1 cellular context compared by ENCODE assay signal in genomic region chr16:10942352-10943297, GRCh38.
TF ChIP-seq lines count a peak whose summit lies in the region.

DEXI (minus strand) TSS chr16:10942468; CDS start chr16:10942005, 463 bp downstream.

TF ChIP-seq in HepG2, 621 proteins besides CTCF, POLR2A, EP300 and RAD21 (continued from another document and continues in another):
- TF ChIP-seq, protein P1, sequence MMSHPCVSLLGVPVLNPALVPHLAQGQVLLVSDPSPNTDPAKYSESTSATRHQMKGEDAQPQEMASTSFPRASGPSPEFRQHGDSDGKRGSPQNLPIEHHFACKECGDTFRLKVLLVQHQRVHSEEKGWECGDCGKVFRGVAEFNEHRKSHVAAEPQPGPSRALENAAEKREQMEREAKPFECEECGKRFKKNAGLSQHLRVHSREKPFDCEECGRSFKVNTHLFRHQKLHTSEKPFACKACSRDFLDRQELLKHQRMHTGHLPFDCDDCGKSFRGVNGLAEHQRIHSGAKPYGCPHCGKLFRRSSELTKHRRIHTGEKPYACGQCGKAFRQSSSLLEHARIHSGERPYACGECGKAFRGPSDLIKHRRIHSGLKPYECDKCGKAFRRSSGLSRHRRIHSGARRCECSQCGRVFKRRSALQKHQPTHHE (CRISPR knock-in tag; IDR thresholded peaks at IDR 0.05; ENCODE audit: borderline replicate concordance) = no peak
- TF ChIP-seq IRX3 (CRISPR knock-in tag; IDR thresholded peaks at IDR 0.05; ENCODE audit: borderline replicate concordance, low read depth) (no peak), ASH2L (IDR thresholded peaks at IDR 0.05; ENCODE audit: insufficient read length, low read depth, low read length) (peak; percentile 77), TRIM22 (IDR thresholded peaks at IDR 0.05) (no peak), ZBTB40 (IDR thresholded peaks at IDR 0.05) (no peak), ZBTB40 (CRISPR knock-in tag; IDR thresholded peaks at IDR 0.05) (peak; percentile 22; the same call in 1 of the 2 replicates), HNF4A (CRISPR knock-in tag; IDR thresholded peaks at IDR 0.05) (no peak), ZNF234 (CRISPR knock-in tag; conservative IDR thresholded peaks at IDR 0.05) (no peak), YEATS4 (CRISPR knock-in tag; IDR thresholded peaks at IDR 0.05; ENCODE audit: borderline replicate concordance) (0 out of 2 replicates have a peak, but pooled peaks have one; percentile 20), ZNF124 (CRISPR knock-in tag; IDR thresholded peaks at IDR 0.05) (0 out of 2 replicates have a peak, but pooled peaks have one; percentile 25), HOXA3 (CRISPR knock-in tag; IDR thresholded peaks at IDR 0.05) (0 out of 2 replicates have a peak, but pooled peaks have one; percentile 25), NR2F6 (IDR thresholded peaks at IDR 0.05) (no peak), NR2F6 (CRISPR knock-in tag; IDR thresholded peaks at IDR 0.05) (no peak), MXD4 (CRISPR knock-in tag; IDR thresholded peaks at IDR 0.05) (peak; percentile 72; the same call in 1 of the 2 replicates), CEBPB (IDR thresholded peaks at IDR 0.05; ENCODE audit: borderline replicate concordance, low read depth, low read length) (no peak), RELA (CRISPR knock-in tag; IDR thresholded peaks at IDR 0.05) (no peak; the same call in 1 of the 2 replicates), PAX8 (CRISPR knock-in tag; IDR thresholded peaks at IDR 0.05; ENCODE audit: borderline replicate concordance) (no peak), ZMYM2 (CRISPR knock-in tag; IDR thresholded peaks at IDR 0.05) (no peak), GABPA (IDR thresholded peaks at IDR 0.05; ENCODE audit: low read depth, low read length) (no peak), GABPA (CRISPR knock-in tag; IDR thresholded peaks at IDR 0.05; ENCODE audit: low read depth) (no peak), POGZ (CRISPR knock-in tag; IDR thresholded peaks at IDR 0.05) (no peak), ARNT (IDR thresholded peaks at IDR 0.05) (no peak), ZNF501 (CRISPR knock-in tag; IDR thresholded peaks at IDR 0.05) (peak; percentile 93), ZFP36L2 (CRISPR knock-in tag; IDR thresholded peaks at IDR 0.05) (no peak), ZNF253 (CRISPR knock-in tag; IDR thresholded peaks at IDR 0.05; ENCODE audit: borderline replicate concordance) (no peak), ZBTB37 (CRISPR knock-in tag; IDR thresholded peaks at IDR 0.05) (no peak), ZBTB14 (CRISPR knock-in tag; IDR thresholded peaks at IDR 0.05) (no peak), NFIB (CRISPR knock-in tag; IDR thresholded peaks at IDR 0.05; ENCODE audit: borderline replicate concordance) (no peak), STAG1 (CRISPR knock-in tag; IDR thresholded peaks at IDR 0.05) (no peak), KAT2B (IDR thresholded peaks at IDR 0.05; ENCODE audit: borderline replicate concordance, low read depth, low read length) (no peak)
- TF ChIP-seq, protein P2, sequence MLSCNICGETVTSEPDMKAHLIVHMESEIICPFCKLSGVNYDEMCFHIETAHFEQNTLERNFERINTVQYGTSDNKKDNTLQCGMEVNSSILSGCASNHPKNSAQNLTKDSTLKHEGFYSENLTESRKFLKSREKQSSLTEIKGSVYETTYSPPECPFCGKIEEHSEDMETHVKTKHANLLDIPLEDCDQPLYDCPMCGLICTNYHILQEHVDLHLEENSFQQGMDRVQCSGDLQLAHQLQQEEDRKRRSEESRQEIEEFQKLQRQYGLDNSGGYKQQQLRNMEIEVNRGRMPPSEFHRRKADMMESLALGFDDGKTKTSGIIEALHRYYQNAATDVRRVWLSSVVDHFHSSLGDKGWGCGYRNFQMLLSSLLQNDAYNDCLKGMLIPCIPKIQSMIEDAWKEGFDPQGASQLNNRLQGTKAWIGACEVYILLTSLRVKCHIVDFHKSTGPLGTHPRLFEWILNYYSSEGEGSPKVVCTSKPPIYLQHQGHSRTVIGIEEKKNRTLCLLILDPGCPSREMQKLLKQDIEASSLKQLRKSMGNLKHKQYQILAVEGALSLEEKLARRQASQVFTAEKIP (CRISPR knock-in tag; IDR thresholded peaks at IDR 0.05; ENCODE audit: borderline replicate concordance) = no peak
- TF ChIP-seq, protein P3, sequence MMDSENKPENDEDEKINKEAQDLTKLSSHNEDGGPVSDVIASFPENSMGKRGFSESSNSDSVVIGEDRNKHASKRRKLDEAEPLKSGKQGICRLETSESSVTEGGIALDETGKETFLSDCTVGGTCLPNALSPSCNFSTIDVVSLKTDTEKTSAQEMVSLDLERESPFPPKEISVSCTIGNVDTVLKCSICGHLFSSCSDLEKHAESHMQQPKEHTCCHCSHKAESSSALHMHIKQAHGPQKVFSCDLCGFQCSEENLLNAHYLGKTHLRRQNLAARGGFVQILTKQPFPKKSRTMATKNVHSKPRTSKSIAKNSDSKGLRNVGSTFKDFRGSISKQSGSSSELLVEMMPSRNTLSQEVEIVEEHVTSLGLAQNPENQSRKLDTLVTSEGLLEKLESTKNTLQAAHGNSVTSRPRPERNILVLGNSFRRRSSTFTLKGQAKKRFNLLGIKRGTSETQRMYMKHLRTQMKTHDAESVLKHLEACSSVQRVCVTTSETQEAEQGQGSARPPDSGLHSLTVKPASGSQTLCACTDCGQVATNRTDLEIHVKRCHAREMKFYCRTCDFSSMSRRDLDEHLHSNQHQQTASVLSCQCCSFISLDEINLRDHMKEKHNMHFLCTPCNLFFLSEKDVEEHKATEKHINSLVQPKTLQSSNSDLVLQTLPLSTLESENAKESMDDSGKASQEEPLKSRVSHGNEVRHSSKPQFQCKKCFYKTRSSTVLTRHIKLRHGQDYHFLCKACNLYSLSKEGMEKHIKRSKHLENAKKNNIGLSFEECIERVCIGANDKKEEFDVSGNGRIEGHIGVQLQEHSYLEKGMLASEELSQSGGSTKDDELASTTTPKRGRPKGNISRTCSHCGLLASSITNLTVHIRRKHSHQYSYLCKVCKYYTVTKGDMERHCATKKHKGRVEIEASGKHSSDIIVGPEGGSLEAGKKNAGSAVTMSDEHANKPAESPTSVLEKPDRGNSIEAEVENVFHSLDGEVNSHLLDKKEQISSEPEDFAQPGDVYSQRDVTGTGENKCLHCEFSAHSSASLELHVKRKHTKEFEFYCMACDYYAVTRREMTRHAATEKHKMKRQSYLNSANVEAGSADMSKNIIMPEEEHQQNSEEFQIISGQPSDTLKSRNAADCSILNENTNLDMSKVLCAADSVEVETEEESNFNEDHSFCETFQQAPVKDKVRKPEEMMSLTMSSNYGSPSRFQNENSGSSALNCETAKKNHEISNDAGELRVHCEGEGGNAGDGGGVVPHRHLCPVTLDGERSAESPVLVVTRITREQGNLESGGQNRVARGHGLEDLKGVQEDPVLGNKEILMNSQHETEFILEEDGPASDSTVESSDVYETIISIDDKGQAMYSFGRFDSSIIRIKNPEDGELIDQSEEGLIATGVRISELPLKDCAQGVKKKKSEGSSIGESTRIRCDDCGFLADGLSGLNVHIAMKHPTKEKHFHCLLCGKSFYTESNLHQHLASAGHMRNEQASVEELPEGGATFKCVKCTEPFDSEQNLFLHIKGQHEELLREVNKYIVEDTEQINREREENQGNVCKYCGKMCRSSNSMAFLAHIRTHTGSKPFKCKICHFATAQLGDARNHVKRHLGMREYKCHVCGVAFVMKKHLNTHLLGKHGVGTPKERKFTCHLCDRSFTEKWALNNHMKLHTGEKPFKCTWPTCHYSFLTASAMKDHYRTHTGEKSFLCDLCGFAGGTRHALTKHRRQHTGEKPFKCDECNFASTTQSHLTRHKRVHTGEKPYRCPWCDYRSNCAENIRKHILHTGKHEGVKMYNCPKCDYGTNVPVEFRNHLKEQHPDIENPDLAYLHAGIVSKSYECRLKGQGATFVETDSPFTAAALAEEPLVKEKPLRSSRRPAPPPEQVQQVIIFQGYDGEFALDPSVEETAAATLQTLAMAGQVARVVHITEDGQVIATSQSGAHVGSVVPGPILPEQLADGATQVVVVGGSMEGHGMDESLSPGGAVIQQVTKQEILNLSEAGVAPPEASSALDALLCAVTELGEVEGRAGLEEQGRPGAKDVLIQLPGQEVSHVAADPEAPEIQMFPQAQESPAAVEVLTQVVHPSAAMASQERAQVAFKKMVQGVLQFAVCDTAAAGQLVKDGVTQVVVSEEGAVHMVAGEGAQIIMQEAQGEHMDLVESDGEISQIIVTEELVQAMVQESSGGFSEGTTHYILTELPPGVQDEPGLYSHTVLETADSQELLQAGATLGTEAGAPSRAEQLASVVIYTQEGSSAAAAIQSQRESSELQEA (CRISPR knock-in tag; IDR thresholded peaks at IDR 0.05; ENCODE audit: not compliant biosample characterization) = no peak
